ENCODE assay signal across 36 cellular contexts in genomic region chr7:50973814-50974213, GRCh38.
"Had no signal": no experiment of that assay in that cellular context is flagged by ENCODE, and none has a peak within 500 bp of the region (broad histone marks: within the 10 kb centered on the region; RNA-seq: fewer than 3 reads in every experiment).

No MANE protein-coding gene starts in this region.

- ATAC-seq: activated CD8-positive, alpha-beta memory T cell treated with anti-CD3 and anti-CD28 coated beads, Interleukin-2, amount 10 ng/mL, durations not matched to agents 7 days and 5 days; Panc1 had no signal

- H3K27me3 ChIP-seq: adrenal gland, MG63, SJCRH30 had no signal

- H3K4me3 Mint-ChIP-seq: activated B cell treated with CpG ODN at 0.5 μM for 24 hours; activated CD4-positive, alpha-beta memory T cell treated with anti-CD3 and anti-CD28 coated beads for 36 hours; activated CD8-positive, alpha-beta memory T cell treated with anti-CD3 and anti-CD28 coated beads, Interleukin-2, amount 10 ng/mL, durations not matched to agents 7 days and 5 days; activated naive CD4-positive, alpha-beta T cell treated with anti-CD3 and anti-CD28 coated beads, Interleukin-2, amount 10 ng/mL, durations not matched to agents 7 days and 5 days; activated naive CD8-positive, alpha-beta T cell; brain; T-helper 1 cell treated with Interleukin-12 subunit alpha and Interleukin-12 subunit beta and Interleukin-4 antibody, amounts not matched to agents 30 μg/mL and 1 μg/mL, for 36 hours had no signal

- DNase-seq: activated B cell treated with CpG ODN at 0.5 μM for 24 hours; activated CD4-positive, alpha-beta memory T cell treated with anti-CD3 and anti-CD28 coated beads for 36 hours; activated CD4-positive, alpha-beta T cell treated with anti-CD3 and anti-CD28 coated beads for 4 hours; activated CD4-positive, alpha-beta T cell treated with anti-CD3 and anti-CD28 coated beads, Interleukin-2, amount 50 U/mL, for 1 hour; activated CD4-positive, CD25-positive, alpha-beta regulatory T cell treated with anti-CD3 and anti-CD28 coated beads, Interleukin-2, amount 50 U/mL, for 72 hours; activated CD8-positive, alpha-beta memory T cell treated with anti-CD3 and anti-CD28 coated beads for 24 hours; activated CD8-positive, alpha-beta memory T cell treated with anti-CD3 and anti-CD28 coated beads, Interleukin-2, amount 10 ng/mL, durations not matched to agents 7 days and 5 days; activated CD8-positive, alpha-beta memory T cell treated with anti-CD3 and anti-CD28 coated beads, Interleukin-2, amount 50 U/mL, for 48 hours; activated effector memory CD4-positive, alpha-beta T cell treated with Interleukin-2 at 50 U/mL for 16 hours; activated naive CD4-positive, alpha-beta T cell treated with anti-CD3 and anti-CD28 coated beads, Interleukin-2, amount 10 ng/mL, durations not matched to agents 7 days and 5 days; activated T-cell treated with anti-CD3 and anti-CD28 coated beads, Interleukin-2, amount 50 U/mL, for 48 hours; adrenal gland; central memory CD4-positive, alpha-beta T cell; Kasumi-1; KG1; MG63; NCI-H1048; NCI-H1105 treated with DMSO at 0.1 percent for 48 hours; NCI-H1436; NCI-H1694; NCI-H1930; NCI-H2081 treated with DMSO at 0.1 percent for 48 hours; NCI-H226; NCI-H446 treated with DMSO at 0.1 percent for 48 hours; NCI-H524; NCI-H69; NCI-H82; SHP77; SJCRH30 had no signal

- H3K27me3 Mint-ChIP-seq: activated B cell treated with CpG ODN at 0.5 μM for 24 hours; activated CD8-positive, alpha-beta memory T cell treated with anti-CD3 and anti-CD28 coated beads, Interleukin-2, amount 10 ng/mL, durations not matched to agents 7 days and 5 days; IgD-negative memory B cell had no signal

- H3K27ac ChIP-seq: adrenal gland, SJCRH30, SK-N-MC, VCaP had no signal

- H3K4me3 ChIP-seq: adrenal gland, MG63, SJCRH30, SK-N-MC had no signal

- H3K4me1 Mint-ChIP-seq: activated B cell treated with CpG ODN at 0.5 μM for 24 hours, brain, IgD-negative memory B cell had no signal

- H3K36me3 Mint-ChIP-seq: activated CD4-positive, alpha-beta memory T cell treated with anti-CD3 and anti-CD28 coated beads for 36 hours; activated CD8-positive, alpha-beta memory T cell treated with anti-CD3 and anti-CD28 coated beads, Interleukin-2, amount 10 ng/mL, durations not matched to agents 7 days and 5 days; activated naive CD4-positive, alpha-beta T cell treated with anti-CD3 and anti-CD28 coated beads, Interleukin-2, amount 10 ng/mL, durations not matched to agents 7 days and 5 days; activated naive CD8-positive, alpha-beta T cell; brain; IgD-negative memory B cell had no signal

- H3K4me1 ChIP-seq: adrenal gland, SJCRH30 had no signal

- H3K27ac Mint-ChIP-seq: activated B cell treated with CpG ODN at 0.5 μM for 24 hours; activated CD4-positive, alpha-beta memory T cell treated with anti-CD3 and anti-CD28 coated beads for 36 hours; activated CD8-positive, alpha-beta memory T cell treated with anti-CD3 and anti-CD28 coated beads, Interleukin-2, amount 10 ng/mL, durations not matched to agents 7 days and 5 days; activated naive CD4-positive, alpha-beta T cell treated with anti-CD3 and anti-CD28 coated beads, Interleukin-2, amount 10 ng/mL, durations not matched to agents 7 days and 5 days; activated naive CD8-positive, alpha-beta T cell; brain; IgD-negative memory B cell; T-helper 1 cell treated with Interleukin-12 subunit alpha and Interleukin-12 subunit beta and Interleukin-4 antibody, amounts not matched to agents 30 μg/mL and 1 μg/mL, for 36 hours had no signal

- H3K9me3 Mint-ChIP-seq: activated naive CD4-positive, alpha-beta T cell treated with anti-CD3 and anti-CD28 coated beads, Interleukin-2, amount 10 ng/mL, durations not matched to agents 7 days and 5 days; T-helper 1 cell treated with Interleukin-12 subunit alpha and Interleukin-12 subunit beta and Interleukin-4 antibody, amounts not matched to agents 30 μg/mL and 1 μg/mL, for 36 hours had no signal

- H3K36me3 ChIP-seq: adrenal gland, MG63, SJCRH30 had no signal

- H3K9me3 ChIP-seq: adrenal gland, SJCRH30 had no signal
